9 cellular contexts compared by ENCODE assay signal in genomic region chr12:7130537-7130790, GRCh38. TPM values are rescaled to one million over a fixed set of nuclear protein-coding genes. Genes with fewer than 3 reads are reported as not detected.
DNase-seq lines count a peak whose midpoint lies in the region; ATAC-seq and TF ChIP-seq lines count a peak whose summit lies in the region.
"Had no signal": no experiment of that assay in that cellular context is flagged by ENCODE, and none has a peak within 500 bp of the region (broad histone marks: within the 10 kb centered on the region; RNA-seq: fewer than 3 reads in every experiment).

No MANE protein-coding gene starts in this region.

- H3K27ac Mint-ChIP-seq in CD4-positive, alpha-beta T cell, result peak overlapping the region; percentile 87
- H3K27ac Mint-ChIP-seq in natural killer cell, result peak overlapping the region; percentile 91 to 94

- H3K27me3 Mint-ChIP-seq in CD4-positive, alpha-beta T cell, result no peaks in the 10 kb centered on the region
- no peaks in the 10 kb centered on the region for H3K27me3 Mint-ChIP-seq in natural killer cell (ENCODE audit: low read depth in 2 of 2)

- H3K4me1 Mint-ChIP-seq in CD4-positive, alpha-beta T cell (ENCODE audit: low read depth), result peaks cover 47% of the 10 kb centered on the region
- H3K4me1 Mint-ChIP-seq in natural killer cell, result peaks cover 30 to 53% of the 10 kb centered on the region in 2 donors

- DNase-seq in CD4-positive, alpha-beta T cell, result no peak
- DNase-seq in colonic mucosa, result no peak
- no peak for DNase-seq in natural killer cell
- DNase-seq in H4 (ENCODE audit: low spot score), result no peak
- no peak for DNase-seq in NCI-H82 (lab: John Stamatoyannopoulos, UW)
- DNase-seq in COLO829 (ENCODE audit: low spot score), result no peak
- no peak for DNase-seq in NOMO-1 treated with DMSO at 0.1 percent for 48 hours (lab: John Stamatoyannopoulos, UW; ENCODE audit: unreplicated experiment)

- no peaks in the 10 kb centered on the region for H3K9me3 ChIP-seq in CD4-positive, alpha-beta T cell (ENCODE audit: control insufficient read depth, low read length)
- no peaks in the 10 kb centered on the region for H3K9me3 ChIP-seq in colonic mucosa

- peak; percentile 12 for ATAC-seq in CD4-positive, alpha-beta T cell (ENCODE audit: poor library complexity)
- peak; percentile 21 for ATAC-seq in HG03460 (IDR thresholded peaks at IDR 0.05; ENCODE audit: unreplicated experiment)
- no peak for ATAC-seq in natural killer cell

- H3K27ac ChIP-seq in CD4-positive, alpha-beta T cell (ENCODE audit: low read depth, low read length), result peak overlapping the region; percentile 58
- H3K27ac ChIP-seq in colonic mucosa, result no peak overlapping the region

- CTCF ChIA-PET in CD4-positive, alpha-beta T cell (lab: Charles Lee), result interaction anchor here (0.9 kb wide), 1 partner anchor 21 kb away, joined by 3 read pairs; no protein-coding TSS in a partner anchor

- H3K4me3 Mint-ChIP-seq in CD4-positive, alpha-beta T cell, result peak overlapping the region; percentile 91
- peak overlapping the region; percentile 99 for H3K4me3 Mint-ChIP-seq in natural killer cell

- no peaks in the 10 kb centered on the region for H3K9me3 Mint-ChIP-seq in CD4-positive, alpha-beta T cell
- no peaks in the 10 kb centered on the region for H3K9me3 Mint-ChIP-seq in natural killer cell

- TF ChIP-seq CTCF in CD4-positive, alpha-beta T cell (IDR thresholded peaks at IDR 0.05), result no peak
- no peak for TF ChIP-seq CTCF in colonic mucosa (IDR thresholded peaks at IDR 0.05)
- TF ChIP-seq CTCF in natural killer cell (IDR thresholded peaks at IDR 0.05), result no peak

- H3K4me3 ChIP-seq in colonic mucosa, result peak overlapping the region; percentile 46

- POLR2A ChIA-PET in CD4-positive, alpha-beta T cell (lab: Charles Lee), result interaction anchor here (1.0 to 3.8 kb wide), 3 partner anchors 22 to 257 kb away, joined by 4 to 16 read pairs (median 4); partner anchors contain the start of genes C1RL and SPSB2

- H3K27me3 ChIP-seq in CD4-positive, alpha-beta T cell (ENCODE audit: control insufficient read depth, insufficient read depth, low read length), result no peaks in the 10 kb centered on the region
- H3K27me3 ChIP-seq in colonic mucosa, result no peaks in the 10 kb centered on the region

- peaks cover 28% of the 10 kb centered on the region for H3K36me3 Mint-ChIP-seq in CD4-positive, alpha-beta T cell (ENCODE audit: low read depth)
- H3K36me3 Mint-ChIP-seq in natural killer cell, result no peaks in the 10 kb centered on the region

- H3K36me3 ChIP-seq in colonic mucosa, result no peaks in the 10 kb centered on the region

- intact Hi-C loops in CD4-positive, alpha-beta T cell (cut with DNase I, micrococcal nuclease), result no loop called here
- intact Hi-C loops in colonic mucosa (cut with DNase I) (no loop called here), natural killer cell (cut with micrococcal nuclease) (no loop called here)

- peak overlapping the region; percentile 42 to 64 for H3K9ac ChIP-seq in colonic mucosa (ENCODE audit: low read depth in 2 of 2, low read length in 2 of 2)

- no peaks in the 10 kb centered on the region for H3K4me1 ChIP-seq in colonic mucosa

RNA-seq across cellular contexts. Expression of gene CLSTN3, which starts 0.3 kb away (rescaled TPM):
- total RNA-seq in CD4-positive, alpha-beta T cell, result 10 to 100 TPM; 29.1 to 33.9 TPM
- total RNA-seq in colonic mucosa (10 to 100 TPM; 13.6 to 17.0 TPM), natural killer cell (10 to 100 TPM; 59.7 to 95.5 (median 61.0) TPM)
- 40.1 and 60.6 TPM in 2 replicates for total RNA-seq in H4 (2014; rRNA removed; shearing (Covaris generic))

RNA-seq across cellular contexts. Expression of gene RBP5, which starts 1.8 kb away (rescaled TPM):
- not detected for total RNA-seq in CD4-positive, alpha-beta T cell
- total RNA-seq in colonic mucosa, result 1 to 10 TPM; 2.4 to 3.7 TPM
- not detected for total RNA-seq in natural killer cell
- total RNA-seq in H4 (2014; rRNA removed; shearing (Covaris generic)), result 0.88 TPM in 1 of 2 replicates, not detected in the other
- total RNA-seq: pulmonary artery endothelial cell had no signal

RNA-seq across cellular contexts. Expression of gene C1RL, which starts 21.4 kb away (rescaled TPM):
- 10 to 100 TPM; 12.2 to 14.1 TPM for total RNA-seq in CD4-positive, alpha-beta T cell
- total RNA-seq in colonic mucosa (10 to 100 TPM; 39.5 to 39.7 TPM), natural killer cell (10 to 100 TPM; 29.1 to 35.5 (median 31.0) TPM)
- 21.4 and 46.4 TPM in 2 replicates for total RNA-seq in H4 (2014; rRNA removed; shearing (Covaris generic))

RNA-seq across cellular contexts. Expression of gene C1R, which starts 38.2 kb away (rescaled TPM):
- 1 to 10 TPM; 3.1 to 4.0 TPM for total RNA-seq in CD4-positive, alpha-beta T cell
- 100 to 1,000 TPM in 1 of 2 donors, 10 to 100 TPM in 1; 40.1 to 104 TPM for total RNA-seq in colonic mucosa
- total RNA-seq in natural killer cell, result 1 to 10 TPM; 6.4 to 7.8 (median 6.6) TPM
- total RNA-seq in H4 (2014; rRNA removed; shearing (Covaris generic)), result 71.4 and 104 TPM in 2 replicates

RNA-seq across cellular contexts. Expression of gene PEX5, which starts 59.0 kb away (rescaled TPM):
- total RNA-seq in CD4-positive, alpha-beta T cell, result 10 to 100 TPM; 22.9 TPM
- total RNA-seq in colonic mucosa, result 10 to 100 TPM; 31.4 to 35.4 TPM
- total RNA-seq in natural killer cell, result 10 to 100 TPM; 20.3 to 23.3 (median 22.0) TPM
- 27.6 and 39.2 TPM in 2 replicates for total RNA-seq in H4 (2014; rRNA removed; shearing (Covaris generic))

Comparison
In these comparisons a context has a peak if more than half of its experiments do, and no peak if none do; other contexts are left out.
1. ATAC-seq: peak in CD4-positive, alpha-beta T cell (single experiment) and HG03460 (single experiment); none in natural killer cell (0 of 3).